27 cellular contexts compared by ENCODE assay signal in the genomic region with DNA sequence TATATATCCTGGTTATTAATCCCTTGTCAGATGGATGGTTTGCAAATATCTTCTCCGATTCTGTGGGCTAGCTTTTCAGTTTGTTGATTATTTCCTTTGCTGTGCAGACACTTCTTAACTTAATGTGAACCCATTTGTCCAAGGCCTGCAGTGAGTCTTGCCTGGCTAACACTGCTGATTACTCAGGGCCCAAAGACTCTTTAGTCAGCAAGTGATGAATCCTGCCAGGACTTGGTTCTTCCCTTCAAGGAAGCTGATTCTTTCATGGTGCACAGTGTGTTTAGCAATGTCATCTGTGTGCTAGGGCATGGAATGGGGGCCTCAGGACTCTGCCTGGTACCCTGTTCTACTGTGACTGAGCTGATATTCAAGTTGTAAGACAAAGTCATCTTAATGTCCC.
"Had no signal": no experiment of that assay in that cellular context is flagged by ENCODE, and none has a peak within 500 bp of the region (broad histone marks: within the 10 kb centered on the region; RNA-seq: fewer than 3 reads in every experiment).

No MANE protein-coding gene starts in this region.

- DNase-seq: effector memory CD8-positive, alpha-beta T cell; foreskin melanocyte; glutamatergic neuron; heart right ventricle; hippocampal formation; islet precursor cell; kidney glomerular epithelial cell; mesenchymal stem cell; mucosa of descending colon; naive B cell; stimulated activated CD4-positive, alpha-beta T cell treated with anti-CD3 and anti-CD28 coated beads, Interleukin-2, amount 100 ng/mL, for 24 hours; stimulated activated CD4-positive, alpha-beta T cell treated with anti-CD3 and anti-CD28 coated beads, Interleukin-4, amount 100 ng/mL, for 24 hours; stimulated activated naive CD4-positive, alpha-beta T cell treated with Interleukin-2 at 50 U/mL for 16 hours; stomach; substantia nigra; testis; upper lobe of left lung had no signal

- ATAC-seq: effector memory CD8-positive, alpha-beta T cell; heart right ventricle; mucosa of descending colon; natural killer cell treated with Interleukin-12 subunit alpha and Interleukin-12 subunit beta and Interleukin-15 and Interleukin-18, amount 100 ng/mL, for 72 hours; sciatic nerve; stimulated activated effector memory CD8-positive, alpha-beta T cell treated with anti-CD3 and anti-CD28 coated beads, Interleukin-12 subunit alpha, Interleukin-12 subunit beta, amount 100 ng/mL, for 72 hours had no signal

- H3K9ac ChIP-seq: parathyroid adenoma had no signal

- H3K4me3 ChIP-seq: coronary artery, heart right ventricle, lung, mucosa of descending colon, stomach, testis, tibial nerve, upper lobe of left lung had no signal

- H2AFZ ChIP-seq: parathyroid adenoma had no signal

- FAIRE-seq: endometrium, urothelium cell line had no signal

- H3K79me2 ChIP-seq: parathyroid adenoma had no signal

- H3K36me3 ChIP-seq: heart right ventricle, neutrophil, stomach, tibial nerve, upper lobe of left lung had no signal

- H3K27ac ChIP-seq: coronary artery, heart right ventricle, neutrophil, parathyroid adenoma, stomach, testis, tibial nerve, upper lobe of left lung had no signal

- H3K4me1 ChIP-seq: heart right ventricle, parathyroid adenoma, stomach, testis, tibial nerve, upper lobe of left lung had no signal

- H3K27me3 ChIP-seq: neutrophil, testis, tibial nerve, upper lobe of left lung had no signal

- H3K9me3 ChIP-seq: heart right ventricle, mucosa of descending colon, neutrophil, testis, tibial nerve, upper lobe of left lung had no signal
